ENCODE assay signal across 1 cellular context in the genomic region with DNA sequence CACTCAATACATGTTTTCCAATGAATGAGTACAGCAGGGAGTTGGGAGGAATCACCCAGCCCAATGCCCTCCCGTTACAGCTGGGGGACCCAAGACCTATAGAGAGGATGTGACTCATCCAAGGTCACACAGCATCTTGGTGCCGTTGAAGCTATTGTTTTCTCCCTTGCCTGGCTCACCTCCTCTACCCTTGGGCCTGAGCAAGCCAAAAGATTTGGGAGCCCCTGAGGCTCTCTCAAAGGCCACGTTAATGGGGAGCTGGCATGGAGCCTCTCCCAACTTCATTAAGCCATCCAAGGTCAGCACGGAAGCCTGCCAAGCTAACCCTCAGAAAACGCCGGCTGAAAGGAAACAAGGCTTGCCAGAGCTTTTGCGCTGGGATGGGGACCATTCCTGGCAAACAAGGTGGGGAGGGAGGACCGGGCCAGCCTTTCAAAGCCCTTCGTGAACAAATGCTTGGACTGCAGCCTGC.
TF ChIP-seq lines count a peak whose summit lies in the region.

No MANE protein-coding gene starts in this region.

TF ChIP-seq in liver, 16 proteins besides CTCF, POLR2A, EP300 and RAD21 (continued from another document):
- no peak for TF ChIP-seq HNF4G (IDR thresholded peaks at IDR 0.05)
